In the genomic region with DNA sequence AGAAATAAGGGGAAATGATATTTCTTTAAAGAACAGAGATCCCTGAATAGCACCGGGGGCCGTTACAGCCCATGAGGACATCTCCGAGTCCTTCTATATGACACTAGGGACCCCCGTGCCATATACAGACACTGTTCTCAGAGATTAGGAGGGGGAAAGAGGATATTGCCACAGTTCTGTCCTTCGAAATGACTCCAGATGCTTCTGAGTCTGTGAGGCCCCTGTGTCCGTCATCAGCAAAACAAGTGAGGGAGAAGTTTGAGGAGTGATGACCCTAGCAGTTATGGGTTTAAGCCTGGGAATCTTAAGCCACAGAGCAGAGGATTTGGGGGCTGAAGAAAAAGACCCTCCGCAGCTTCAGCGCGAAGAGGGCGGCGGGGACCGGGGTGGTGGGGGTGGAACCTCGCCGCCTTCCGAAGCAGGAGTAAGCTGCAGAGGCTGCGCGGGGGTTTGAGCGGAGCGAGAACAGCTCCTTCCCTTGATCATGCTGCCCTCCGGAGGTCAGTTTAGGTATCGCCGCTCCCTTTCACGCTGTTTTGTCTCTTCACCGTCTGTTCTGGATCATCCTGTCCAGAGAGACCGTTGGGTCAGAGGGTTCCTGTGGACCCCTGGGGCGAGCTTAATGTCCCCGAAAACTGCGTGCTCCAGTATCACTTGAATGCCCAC, we compare ENCODE assay signal across 1 cellular context.
TF ChIP-seq lines count a peak whose summit lies in the region.

No MANE protein-coding gene starts in this region.

TF ChIP-seq in HCT116, 20 proteins besides CTCF, POLR2A, EP300 and RAD21 (continued from another document):
- TF ChIP-seq, protein P1, sequence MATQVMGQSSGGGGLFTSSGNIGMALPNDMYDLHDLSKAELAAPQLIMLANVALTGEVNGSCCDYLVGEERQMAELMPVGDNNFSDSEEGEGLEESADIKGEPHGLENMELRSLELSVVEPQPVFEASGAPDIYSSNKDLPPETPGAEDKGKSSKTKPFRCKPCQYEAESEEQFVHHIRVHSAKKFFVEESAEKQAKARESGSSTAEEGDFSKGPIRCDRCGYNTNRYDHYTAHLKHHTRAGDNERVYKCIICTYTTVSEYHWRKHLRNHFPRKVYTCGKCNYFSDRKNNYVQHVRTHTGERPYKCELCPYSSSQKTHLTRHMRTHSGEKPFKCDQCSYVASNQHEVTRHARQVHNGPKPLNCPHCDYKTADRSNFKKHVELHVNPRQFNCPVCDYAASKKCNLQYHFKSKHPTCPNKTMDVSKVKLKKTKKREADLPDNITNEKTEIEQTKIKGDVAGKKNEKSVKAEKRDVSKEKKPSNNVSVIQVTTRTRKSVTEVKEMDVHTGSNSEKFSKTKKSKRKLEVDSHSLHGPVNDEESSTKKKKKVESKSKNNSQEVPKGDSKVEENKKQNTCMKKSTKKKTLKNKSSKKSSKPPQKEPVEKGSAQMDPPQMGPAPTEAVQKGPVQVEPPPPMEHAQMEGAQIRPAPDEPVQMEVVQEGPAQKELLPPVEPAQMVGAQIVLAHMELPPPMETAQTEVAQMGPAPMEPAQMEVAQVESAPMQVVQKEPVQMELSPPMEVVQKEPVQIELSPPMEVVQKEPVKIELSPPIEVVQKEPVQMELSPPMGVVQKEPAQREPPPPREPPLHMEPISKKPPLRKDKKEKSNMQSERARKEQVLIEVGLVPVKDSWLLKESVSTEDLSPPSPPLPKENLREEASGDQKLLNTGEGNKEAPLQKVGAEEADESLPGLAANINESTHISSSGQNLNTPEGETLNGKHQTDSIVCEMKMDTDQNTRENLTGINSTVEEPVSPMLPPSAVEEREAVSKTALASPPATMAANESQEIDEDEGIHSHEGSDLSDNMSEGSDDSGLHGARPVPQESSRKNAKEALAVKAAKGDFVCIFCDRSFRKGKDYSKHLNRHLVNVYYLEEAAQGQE (IDR thresholded peaks at IDR 0.05; ENCODE audit: low read depth), result no peak
- TF ChIP-seq ZNF274 (IDR thresholded peaks at IDR 0.05; ENCODE audit: low read depth, low read length) (no peak), SP1 (IDR thresholded peaks at IDR 0.05; ENCODE audit: low read depth) (no peak), CBX3 (IDR thresholded peaks at IDR 0.05; ENCODE audit: low read depth) (no peak), EZH2 (IDR thresholded peaks at IDR 0.05) (no peak), EZH2phosphoT487 (IDR thresholded peaks at IDR 0.05; ENCODE audit: borderline replicate concordance) (no peak), CEBPB (IDR thresholded peaks at IDR 0.05; ENCODE audit: low read depth) (no peak)
- TF ChIP-seq, protein P2, sequence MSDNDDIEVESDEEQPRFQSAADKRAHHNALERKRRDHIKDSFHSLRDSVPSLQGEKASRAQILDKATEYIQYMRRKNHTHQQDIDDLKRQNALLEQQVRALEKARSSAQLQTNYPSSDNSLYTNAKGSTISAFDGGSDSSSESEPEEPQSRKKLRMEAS (IDR thresholded peaks at IDR 0.05), result no peak
